Comparison of ENCODE assay signal across 10 cellular contexts in the genomic region with DNA sequence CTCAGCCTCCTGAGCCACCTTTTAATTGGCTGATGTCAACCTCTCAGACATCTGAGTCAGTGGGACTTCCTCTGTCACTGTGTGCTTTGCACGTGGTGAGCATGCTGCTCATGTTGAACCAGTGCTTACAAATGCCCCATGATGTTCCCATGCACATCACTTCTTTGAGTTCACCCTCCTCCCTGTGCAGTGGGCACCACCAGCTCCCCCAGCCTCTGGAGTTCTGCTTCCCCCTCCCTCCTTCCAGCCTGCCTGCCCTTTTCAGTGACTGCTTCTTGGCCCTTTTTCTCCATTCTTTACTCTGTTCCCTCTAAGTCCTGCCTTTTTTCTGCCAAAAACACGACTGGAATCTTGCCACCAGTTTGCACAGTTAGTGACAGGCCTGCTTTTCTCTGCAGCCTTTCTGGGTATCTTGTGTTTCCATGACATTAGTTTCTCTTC. TPM values are rescaled to one million over a fixed set of nuclear protein-coding genes. Genes with fewer than 3 reads are reported as not detected.
DNase-seq lines count a peak whose midpoint lies in the region; ATAC-seq and TF ChIP-seq lines count a peak whose summit lies in the region.
"Had no signal": no experiment of that assay in that cellular context is flagged by ENCODE, and none has a peak within 500 bp of the region (broad histone marks: within the 10 kb centered on the region; RNA-seq: fewer than 3 reads in every experiment).

No MANE protein-coding gene starts in this region.

- H3K27me3 Mint-ChIP-seq in mesothelial cell of epicardium (ENCODE audit: low read depth), result no peaks in the 10 kb centered on the region
- H3K27me3 Mint-ChIP-seq: IgD-negative memory B cell had no signal

- peaks cover 8% of the 10 kb centered on the region for H3K36me3 Mint-ChIP-seq in mesothelial cell of epicardium

- peak overlapping the region; percentile 60 for H3K27ac Mint-ChIP-seq in mesothelial cell of epicardium
- H3K27ac Mint-ChIP-seq: IgD-negative memory B cell had no signal

- ATAC-seq in GM19467 (IDR thresholded peaks at IDR 0.05; ENCODE audit: unreplicated experiment), result no peak

- DNase-seq in Ammon's horn (ENCODE audit: low spot score) (peak; percentile 83), H4 (ENCODE audit: low spot score) (peak; percentile 38), mesothelial cell of epicardium (ENCODE audit: low spot score in 2 of 2, unreplicated experiment in 2 of 2) (no peak), NCI-H524 (lab: John Stamatoyannopoulos, UW) (no peak), superior temporal gyrus (ENCODE audit: extremely low spot score) (no peak), NCI-H187 (lab: John Stamatoyannopoulos, UW) (no peak)
- DNase-seq: PC-9 had no signal

- peaks cover 23% of the 10 kb centered on the region for H3K4me1 Mint-ChIP-seq in mesothelial cell of epicardium

- peak overlapping the region; percentile 36 for H3K27ac ChIP-seq in angular gyrus (ENCODE audit: low read depth, low read length)
- H3K27ac ChIP-seq: PC-9 had no signal

- no peak overlapping the region for H3K4me3 Mint-ChIP-seq in mesothelial cell of epicardium
- H3K4me3 Mint-ChIP-seq: IgD-negative memory B cell had no signal

- TF ChIP-seq CTCF in mesothelial cell of epicardium (IDR thresholded peaks at IDR 0.05; ENCODE audit: unreplicated experiment), result no peak

- H3K9me3 Mint-ChIP-seq in mesothelial cell of epicardium, result no peaks in the 10 kb centered on the region
- H3K9me3 Mint-ChIP-seq: IgD-negative memory B cell had no signal

RNA-seq across cellular contexts. Expression of a gene that starts 41.6 kb away (rescaled TPM):
- total RNA-seq in H4 (2014; rRNA removed; shearing (Covaris generic)), result 48.5 and 79.5 TPM in 2 replicates
- 118 to 128 TPM (median 124 TPM) in 3 replicates for total RNA-seq in mesothelial cell of epicardium

Comparison
In these comparisons a context has a peak if more than half of its experiments do, and no peak if none do; other contexts are left out.
1. DNase-seq: peak in Ammon's horn (single experiment) and H4 (single experiment); none in mesothelial cell of epicardium (0 of 2), NCI-H524 (0 of 2), superior temporal gyrus (single experiment) and NCI-H187 (0 of 2).